2 cellular contexts compared by ENCODE assay signal in the genomic region with DNA sequence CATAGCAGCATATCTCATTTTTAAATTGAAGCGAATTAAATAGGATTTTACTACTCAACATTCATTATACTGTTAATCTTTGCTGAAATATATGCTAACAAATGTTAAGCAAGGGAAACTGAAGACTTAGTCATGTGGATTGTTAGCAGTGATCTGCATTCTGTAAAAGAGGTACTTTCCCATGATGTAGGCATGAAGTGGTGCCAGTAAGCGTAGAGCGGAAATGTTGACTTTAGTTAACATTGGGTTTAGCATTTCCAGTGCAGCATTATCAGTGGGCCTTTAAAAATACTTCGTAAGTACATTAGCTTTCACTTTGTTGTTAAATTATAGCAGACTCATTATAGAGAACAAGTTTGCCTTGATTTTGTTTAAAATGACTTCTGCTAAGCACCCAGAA.
A peak's percentile ranks its signal among the peaks of the same experiment; 100 is the strongest.
TF ChIP-seq lines count a peak whose summit lies in the region.

No MANE protein-coding gene starts in this region.

TF ChIP-seq in liver, 16 proteins besides CTCF, POLR2A, EP300 and RAD21 (continued from another document):
- TF ChIP-seq, protein P1, sequence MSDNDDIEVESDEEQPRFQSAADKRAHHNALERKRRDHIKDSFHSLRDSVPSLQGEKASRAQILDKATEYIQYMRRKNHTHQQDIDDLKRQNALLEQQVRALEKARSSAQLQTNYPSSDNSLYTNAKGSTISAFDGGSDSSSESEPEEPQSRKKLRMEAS (IDR thresholded peaks at IDR 0.05): peak; percentile 65
- TF ChIP-seq HNF4A (conservative IDR thresholded peaks at IDR 0.05): peak; percentile 5 to 51
- peak in 1 of 2 donors; percentile 33 for TF ChIP-seq GABPA (IDR thresholded peaks at IDR 0.05 in 1 of 2, conservative IDR thresholded peaks at IDR 0.05 in 1 of 2)
- peak in 1 of 2 donors; percentile 54 for TF ChIP-seq JUND (IDR thresholded peaks at IDR 0.05)
- TF ChIP-seq FOXA1 (IDR thresholded peaks at IDR 0.05): peak; percentile 41
- TF ChIP-seq EGR1 (IDR thresholded peaks at IDR 0.05; ENCODE audit: low read depth in 2 of 2): no peak
- no peak for TF ChIP-seq HNF4G (IDR thresholded peaks at IDR 0.05)
- peak in 1 of 2 donors; percentile 46 for TF ChIP-seq RXRA (IDR thresholded peaks at IDR 0.05)
- TF ChIP-seq, protein P2, sequence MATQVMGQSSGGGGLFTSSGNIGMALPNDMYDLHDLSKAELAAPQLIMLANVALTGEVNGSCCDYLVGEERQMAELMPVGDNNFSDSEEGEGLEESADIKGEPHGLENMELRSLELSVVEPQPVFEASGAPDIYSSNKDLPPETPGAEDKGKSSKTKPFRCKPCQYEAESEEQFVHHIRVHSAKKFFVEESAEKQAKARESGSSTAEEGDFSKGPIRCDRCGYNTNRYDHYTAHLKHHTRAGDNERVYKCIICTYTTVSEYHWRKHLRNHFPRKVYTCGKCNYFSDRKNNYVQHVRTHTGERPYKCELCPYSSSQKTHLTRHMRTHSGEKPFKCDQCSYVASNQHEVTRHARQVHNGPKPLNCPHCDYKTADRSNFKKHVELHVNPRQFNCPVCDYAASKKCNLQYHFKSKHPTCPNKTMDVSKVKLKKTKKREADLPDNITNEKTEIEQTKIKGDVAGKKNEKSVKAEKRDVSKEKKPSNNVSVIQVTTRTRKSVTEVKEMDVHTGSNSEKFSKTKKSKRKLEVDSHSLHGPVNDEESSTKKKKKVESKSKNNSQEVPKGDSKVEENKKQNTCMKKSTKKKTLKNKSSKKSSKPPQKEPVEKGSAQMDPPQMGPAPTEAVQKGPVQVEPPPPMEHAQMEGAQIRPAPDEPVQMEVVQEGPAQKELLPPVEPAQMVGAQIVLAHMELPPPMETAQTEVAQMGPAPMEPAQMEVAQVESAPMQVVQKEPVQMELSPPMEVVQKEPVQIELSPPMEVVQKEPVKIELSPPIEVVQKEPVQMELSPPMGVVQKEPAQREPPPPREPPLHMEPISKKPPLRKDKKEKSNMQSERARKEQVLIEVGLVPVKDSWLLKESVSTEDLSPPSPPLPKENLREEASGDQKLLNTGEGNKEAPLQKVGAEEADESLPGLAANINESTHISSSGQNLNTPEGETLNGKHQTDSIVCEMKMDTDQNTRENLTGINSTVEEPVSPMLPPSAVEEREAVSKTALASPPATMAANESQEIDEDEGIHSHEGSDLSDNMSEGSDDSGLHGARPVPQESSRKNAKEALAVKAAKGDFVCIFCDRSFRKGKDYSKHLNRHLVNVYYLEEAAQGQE (IDR thresholded peaks at IDR 0.05): no peak
TF ChIP-seq in liver: peak in this region for 10.

TF ChIP-seq in HepG2, 621 proteins besides CTCF, POLR2A, EP300 and RAD21 (continued from another document):
- TF ChIP-seq, protein P3, sequence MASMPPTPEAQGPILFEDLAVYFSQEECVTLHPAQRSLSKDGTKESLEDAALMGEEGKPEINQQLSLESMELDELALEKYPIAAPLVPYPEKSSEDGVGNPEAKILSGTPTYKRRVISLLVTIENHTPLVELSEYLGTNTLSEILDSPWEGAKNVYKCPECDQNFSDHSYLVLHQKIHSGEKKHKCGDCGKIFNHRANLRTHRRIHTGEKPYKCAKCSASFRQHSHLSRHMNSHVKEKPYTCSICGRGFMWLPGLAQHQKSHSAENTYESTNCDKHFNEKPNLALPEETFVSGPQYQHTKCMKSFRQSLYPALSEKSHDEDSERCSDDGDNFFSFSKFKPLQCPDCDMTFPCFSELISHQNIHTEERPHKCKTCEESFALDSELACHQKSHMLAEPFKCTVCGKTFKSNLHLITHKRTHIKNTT (CRISPR knock-in tag; IDR thresholded peaks at IDR 0.05): no peak
- TF ChIP-seq LCORL (IDR thresholded peaks at IDR 0.05): no peak
- TF ChIP-seq LCORL (CRISPR knock-in tag; IDR thresholded peaks at IDR 0.05): no peak
- no peak for TF ChIP-seq SAFB2 (CRISPR knock-in tag; IDR thresholded peaks at IDR 0.05; ENCODE audit: borderline replicate concordance, low read depth)
